In the genomic region with DNA sequence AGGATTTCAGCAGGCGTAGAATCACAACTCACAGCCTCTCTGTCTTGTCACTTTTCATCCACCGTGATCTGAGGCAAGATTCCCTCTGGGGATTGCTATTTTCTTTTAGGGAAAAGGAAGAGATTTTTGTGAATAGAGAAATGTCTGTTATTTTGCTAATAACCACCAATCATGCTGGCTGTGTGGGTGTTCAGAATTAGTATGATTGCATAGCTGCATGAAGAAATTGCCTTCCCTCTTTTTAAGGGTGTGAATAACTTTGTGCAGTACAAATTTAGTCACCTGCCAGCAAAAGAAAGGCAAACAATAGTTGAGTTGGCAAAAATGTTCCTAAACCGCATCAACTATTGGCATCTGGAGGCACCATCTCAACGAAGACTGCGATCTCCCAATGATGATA, we compare ENCODE assay signal across 25 cellular contexts.
A peak's percentile ranks its signal among the peaks of the same experiment; 100 is the strongest.
DNase-seq lines count a peak whose midpoint lies in the region; ATAC-seq and TF ChIP-seq lines count a peak whose summit lies in the region.
"Had no signal": no experiment of that assay in that cellular context is flagged by ENCODE, and none has a peak within 500 bp of the region (broad histone marks: within the 10 kb centered on the region; RNA-seq: fewer than 3 reads in every experiment).

No MANE protein-coding gene starts in this region.

- peak overlapping the region; percentile 42 for H3K27ac ChIP-seq in layer of hippocampus (ENCODE audit: low read depth, low read length)
- peak overlapping the region; percentile 52 for H3K27ac ChIP-seq in substantia nigra (ENCODE audit: low read depth, low read length, poor library complexity, severe bottlenecking)
- H3K27ac ChIP-seq: BLaER1, left lung, ovary, suprapubic skin had no signal

- POLR2A ChIA-PET in activated CD8-positive, alpha-beta T cell treated with anti-CD3 and anti-CD28 coated beads, Interleukin-2, amount 10 ng/mL, durations not matched to agents 7 days and 5 days (lab: Charles Lee) = no interaction called here

- no peaks in the 10 kb centered on the region for H3K27me3 Mint-ChIP-seq in activated naive CD4-positive, alpha-beta T cell treated with anti-CD3 and anti-CD28 coated beads, Interleukin-2, amount 50 U/mL, for 24 hours
- H3K27me3 Mint-ChIP-seq in activated naive CD4-positive, alpha-beta T cell treated with anti-CD3 and anti-CD28 coated beads for 36 hours (ENCODE audit: low read depth) = no peaks in the 10 kb centered on the region
- H3K27me3 Mint-ChIP-seq in activated CD8-positive, alpha-beta T cell treated with anti-CD3 and anti-CD28 coated beads, Interleukin-2, amount 10 ng/mL, durations not matched to agents 7 days and 5 days (ENCODE audit: low read depth) = no peaks in the 10 kb centered on the region
- H3K27me3 Mint-ChIP-seq: stimulated activated naive B cell treated with anti-CD40 and anti-IgM and Interleukin-4, amounts not matched to agents 10 μg/mL and 1 μg/mL and 100 μg/mL, for 72 hours had no signal

- no peak for ATAC-seq in activated CD8-positive, alpha-beta T cell treated with anti-CD3 and anti-CD28 coated beads, Interleukin-2, amount 10 ng/mL, durations not matched to agents 7 days and 5 days
- ATAC-seq in SK-N-SH treated with all-trans-retinoic acid at 6 μM for 48 hours = no peak
- ATAC-seq: left lung; PC-3; right cardiac atrium; stimulated activated naive B cell treated with anti-CD40 and anti-IgM and Interleukin-4, amounts not matched to agents 10 μg/mL and 1 μg/mL and 100 μg/mL, for 72 hours; WTC11 had no signal

- no peaks in the 10 kb centered on the region for H3K9me3 Mint-ChIP-seq in activated naive CD4-positive, alpha-beta T cell treated with anti-CD3 and anti-CD28 coated beads, Interleukin-2, amount 50 U/mL, for 24 hours
- H3K9me3 Mint-ChIP-seq in activated naive CD4-positive, alpha-beta T cell treated with anti-CD3 and anti-CD28 coated beads for 36 hours = no peaks in the 10 kb centered on the region
- H3K9me3 Mint-ChIP-seq in activated CD8-positive, alpha-beta T cell treated with anti-CD3 and anti-CD28 coated beads, Interleukin-2, amount 10 ng/mL, durations not matched to agents 7 days and 5 days (ENCODE audit: insufficient read depth) = no peaks in the 10 kb centered on the region
- H3K9me3 Mint-ChIP-seq: stimulated activated naive B cell treated with anti-CD40 and anti-IgM and Interleukin-4, amounts not matched to agents 10 μg/mL and 1 μg/mL and 100 μg/mL, for 72 hours; WTC11 had no signal

- H3K27ac Mint-ChIP-seq in activated naive CD4-positive, alpha-beta T cell treated with anti-CD3 and anti-CD28 coated beads, Interleukin-2, amount 50 U/mL, for 24 hours = peak overlapping the region; percentile 23
- H3K27ac Mint-ChIP-seq in activated naive CD4-positive, alpha-beta T cell treated with anti-CD3 and anti-CD28 coated beads for 36 hours = no peak overlapping the region
- peak overlapping the region; percentile 94 for H3K27ac Mint-ChIP-seq in activated CD8-positive, alpha-beta T cell treated with anti-CD3 and anti-CD28 coated beads, Interleukin-2, amount 10 ng/mL, durations not matched to agents 7 days and 5 days
- H3K27ac Mint-ChIP-seq: stimulated activated naive B cell treated with anti-CD40 and anti-IgM and Interleukin-4, amounts not matched to agents 10 μg/mL and 1 μg/mL and 100 μg/mL, for 72 hours; WTC11 had no signal

- no peak for TF ChIP-seq CTCF in GM13976 (IDR thresholded peaks at IDR 0.05; ENCODE audit: borderline replicate concordance, control extremely low read depth, extremely low read depth, insufficient read depth, missing control alignments)

- intact Hi-C loops in activated naive CD4-positive, alpha-beta T cell treated with anti-CD3 and anti-CD28 coated beads for 36 hours (cut with micrococcal nuclease) = loop anchor here (5.0 kb wide), 2 partner anchors 44 to 154 kb away; partner anchors contain the start of gene RAB5A

- H3K4me3 Mint-ChIP-seq in activated naive CD4-positive, alpha-beta T cell treated with anti-CD3 and anti-CD28 coated beads, Interleukin-2, amount 50 U/mL, for 24 hours = no peak overlapping the region
- no peak overlapping the region for H3K4me3 Mint-ChIP-seq in activated naive CD4-positive, alpha-beta T cell treated with anti-CD3 and anti-CD28 coated beads for 36 hours
- H3K4me3 Mint-ChIP-seq in activated CD8-positive, alpha-beta T cell treated with anti-CD3 and anti-CD28 coated beads, Interleukin-2, amount 10 ng/mL, durations not matched to agents 7 days and 5 days = peak overlapping the region; percentile 31
- H3K4me3 Mint-ChIP-seq: stimulated activated naive B cell treated with anti-CD40 and anti-IgM and Interleukin-4, amounts not matched to agents 10 μg/mL and 1 μg/mL and 100 μg/mL, for 72 hours; WTC11 had no signal

- in situ Hi-C loops in GM13976 (cut with MboI; ENCODE audit: low sequenced_read_pairs, unreplicated experiment) = no loop called here

- DNase-seq in activated naive CD4-positive, alpha-beta T cell treated with anti-CD3 and anti-CD28 coated beads for 36 hours = no peak
- no peak for DNase-seq in activated CD8-positive, alpha-beta T cell treated with anti-CD3 and anti-CD28 coated beads, Interleukin-2, amount 10 ng/mL, durations not matched to agents 7 days and 5 days
- no peak for DNase-seq in substantia nigra (lab: John Stamatoyannopoulos, UW)
- DNase-seq in GM13976 (ENCODE audit: low spot score) = no peak
- DNase-seq in GM19238 (ENCODE audit: insufficient read length, low spot score) = no peak
- DNase-seq: activated CD4-positive, alpha-beta T cell treated with anti-CD3 and anti-CD28 coated beads, Interleukin-2, amount 50 U/mL, for 48 hours; activated naive CD4-positive, alpha-beta T cell treated with Interleukin-2 at 50 U/mL for 16 hours; left lung; NCI-H1092; NCI-H187; NCI-H524 treated with DMSO at 0.1 percent for 48 hours; NK-92 treated with Interleukin-12 subunit alpha and Interleukin-12 subunit beta, amount 100 ng/mL, for 24 hours; ovary; PC-3; right cardiac atrium; SK-N-SH; stimulated activated CD4-positive, alpha-beta T cell treated with anti-CD3 and anti-CD28 coated beads, Interleukin-12 subunit alpha, Interleukin-12 subunit beta, amount 100 ng/mL, for 4 hours; stimulated activated CD4-positive, alpha-beta T cell treated with anti-CD3 and anti-CD28 coated beads, Interleukin-4, amount 100 ng/mL, for 24 hours; stimulated activated naive B cell treated with anti-CD40 and anti-IgM and Interleukin-4, amounts not matched to agents 10 μg/mL and 1 μg/mL and 100 μg/mL, for 72 hours had no signal

- no peaks in the 10 kb centered on the region for H3K27me3 ChIP-seq in layer of hippocampus (ENCODE audit: control insufficient read depth, insufficient read depth, low read length)
- H3K27me3 ChIP-seq: BLaER1, left lung, ovary, suprapubic skin had no signal

- CTCF ChIA-PET in activated naive CD4-positive, alpha-beta T cell treated with anti-CD3 and anti-CD28 coated beads for 36 hours (lab: Charles Lee) = no interaction called here
- CTCF ChIA-PET in activated CD8-positive, alpha-beta T cell treated with anti-CD3 and anti-CD28 coated beads, Interleukin-2, amount 10 ng/mL, durations not matched to agents 7 days and 5 days (lab: Charles Lee) = no interaction called here

- H3K36me3 Mint-ChIP-seq in activated naive CD4-positive, alpha-beta T cell treated with anti-CD3 and anti-CD28 coated beads, Interleukin-2, amount 50 U/mL, for 24 hours = peaks cover 11% of the 10 kb centered on the region
- no peaks in the 10 kb centered on the region for H3K36me3 Mint-ChIP-seq in activated naive CD4-positive, alpha-beta T cell treated with anti-CD3 and anti-CD28 coated beads for 36 hours (ENCODE audit: low read depth)
- H3K36me3 Mint-ChIP-seq in activated CD8-positive, alpha-beta T cell treated with anti-CD3 and anti-CD28 coated beads, Interleukin-2, amount 10 ng/mL, durations not matched to agents 7 days and 5 days (ENCODE audit: low read depth) = peaks cover 79% of the 10 kb centered on the region
- H3K36me3 Mint-ChIP-seq: WTC11 had no signal

- H3K4me1 Mint-ChIP-seq in activated naive CD4-positive, alpha-beta T cell treated with anti-CD3 and anti-CD28 coated beads, Interleukin-2, amount 50 U/mL, for 24 hours = peaks cover 46% of the 10 kb centered on the region
- peaks cover 24% of the 10 kb centered on the region for H3K4me1 Mint-ChIP-seq in activated naive CD4-positive, alpha-beta T cell treated with anti-CD3 and anti-CD28 coated beads for 36 hours (ENCODE audit: low read depth)
- H3K4me1 Mint-ChIP-seq in activated CD8-positive, alpha-beta T cell treated with anti-CD3 and anti-CD28 coated beads, Interleukin-2, amount 10 ng/mL, durations not matched to agents 7 days and 5 days (ENCODE audit: low read depth) = peaks cover 83% of the 10 kb centered on the region
- H3K4me1 Mint-ChIP-seq: WTC11 had no signal

TF ChIP-seq in SK-N-SH treated with all-trans-retinoic acid at 6 μM for 48 hours, 23 proteins besides CTCF, POLR2A, EP300 and RAD21 (continues in another document):
- TF ChIP-seq ZNF565 (CRISPR knock-in tag; conservative IDR thresholded peaks at IDR 0.05; ENCODE audit: low read depth) (no peak), ZFP3 (CRISPR knock-in tag; IDR thresholded peaks at IDR 0.05) (no peak), ZNF70 (CRISPR knock-in tag; IDR thresholded peaks at IDR 0.05) (no peak), ESRRG (CRISPR knock-in tag; IDR thresholded peaks at IDR 0.05) (no peak), ISL1 (CRISPR knock-in tag; IDR thresholded peaks at IDR 0.05) (no peak), GLIS3 (CRISPR knock-in tag; IDR thresholded peaks at IDR 0.05) (no peak)
- TF ChIP-seq, protein P1, sequence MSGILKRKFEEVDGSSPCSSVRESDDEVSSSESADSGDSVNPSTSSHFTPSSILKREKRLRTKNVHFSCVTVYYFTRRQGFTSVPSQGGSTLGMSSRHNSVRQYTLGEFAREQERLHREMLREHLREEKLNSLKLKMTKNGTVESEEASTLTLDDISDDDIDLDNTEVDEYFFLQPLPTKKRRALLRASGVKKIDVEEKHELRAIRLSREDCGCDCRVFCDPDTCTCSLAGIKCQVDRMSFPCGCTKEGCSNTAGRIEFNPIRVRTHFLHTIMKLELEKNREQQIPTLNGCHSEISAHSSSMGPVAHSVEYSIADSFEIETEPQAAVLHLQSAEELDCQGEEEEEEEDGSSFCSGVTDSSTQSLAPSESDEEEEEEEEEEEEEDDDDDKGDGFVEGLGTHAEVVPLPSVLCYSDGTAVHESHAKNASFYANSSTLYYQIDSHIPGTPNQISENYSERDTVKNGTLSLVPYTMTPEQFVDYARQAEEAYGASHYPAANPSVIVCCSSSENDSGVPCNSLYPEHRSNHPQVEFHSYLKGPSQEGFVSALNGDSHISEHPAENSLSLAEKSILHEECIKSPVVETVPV (CRISPR knock-in tag; IDR thresholded peaks at IDR 0.05) = no peak
